ENCODE assay signal across 1 cellular context in the genomic region with DNA sequence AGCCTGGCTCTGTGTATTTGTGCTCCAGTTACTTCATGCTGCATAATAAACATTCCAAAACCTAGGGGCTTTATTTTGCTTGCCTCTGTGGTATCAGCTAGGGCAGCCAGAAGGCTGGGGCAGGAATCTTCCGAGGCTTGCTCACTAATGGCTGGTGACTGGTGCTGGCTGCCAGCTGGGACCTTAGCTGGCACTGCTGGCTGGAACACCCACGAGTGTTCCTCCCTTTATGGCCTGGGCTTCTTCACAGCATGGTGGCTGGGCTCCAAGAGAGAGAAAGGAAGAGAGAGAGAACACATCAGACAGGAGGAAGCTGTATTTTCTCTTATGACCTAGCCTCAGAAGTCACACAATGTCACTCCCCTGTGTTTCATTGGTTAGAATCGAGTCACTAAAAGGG.
TF ChIP-seq lines count a peak whose summit lies in the region.

No MANE protein-coding gene starts in this region.

TF ChIP-seq in H1, 55 proteins besides CTCF, POLR2A, EP300 and RAD21:
- no peak for TF ChIP-seq ASH2L (IDR thresholded peaks at IDR 0.05; ENCODE audit: low read length)
- no peak for TF ChIP-seq SP4 (IDR thresholded peaks at IDR 0.05; ENCODE audit: low read length)
- TF ChIP-seq HDAC6 (IDR thresholded peaks at IDR 0.05; ENCODE audit: low read depth, low read length) = no peak
